21 cellular contexts compared by ENCODE assay signal in the genomic region with DNA sequence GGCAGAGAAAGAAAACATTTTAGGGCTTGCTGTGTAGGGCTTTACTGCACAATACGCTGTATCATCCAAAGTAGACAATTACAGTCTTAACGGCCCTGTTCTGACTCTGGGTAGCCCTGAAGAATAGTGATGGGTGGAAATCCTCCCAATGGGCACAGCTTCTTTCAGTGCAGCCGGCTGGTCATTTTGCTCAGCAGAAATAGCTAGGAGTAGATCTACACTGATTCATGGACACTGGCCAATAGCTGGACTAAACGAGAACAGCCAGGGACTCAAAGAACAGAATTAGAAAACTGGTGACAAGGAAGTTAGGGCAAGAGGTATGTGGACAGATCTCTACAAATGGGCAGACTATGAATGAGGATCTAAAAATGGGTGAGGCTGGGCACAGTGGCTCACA.
"Had no signal": no experiment of that assay in that cellular context is flagged by ENCODE, and none has a peak within 500 bp of the region (broad histone marks: within the 10 kb centered on the region; RNA-seq: fewer than 3 reads in every experiment).

No MANE protein-coding gene starts in this region.

- H3K4me1 Mint-ChIP-seq: activated B cell treated with CpG ODN at 0.5 μM for 24 hours, naive B cell, T-cell had no signal

- ATAC-seq: activated CD8-positive, alpha-beta memory T cell treated with anti-CD3 and anti-CD28 coated beads, Interleukin-2, amount 10 ng/mL, durations not matched to agents 7 days and 5 days; gastroesophageal sphincter; T-cell had no signal

- H3K4me1 ChIP-seq: gastroesophageal sphincter, left ventricle myocardium inferior, parathyroid adenoma, right atrium auricular region, uterus had no signal

- H2AFZ ChIP-seq: hepatocyte, parathyroid adenoma had no signal

- H3K9me3 Mint-ChIP-seq: activated CD4-positive, alpha-beta memory T cell treated with anti-CD3 and anti-CD28 coated beads, Interleukin-2, amount 10 ng/mL, durations not matched to agents 7 days and 5 days; T-helper 2 cell treated with Interferon-gamma antibody and Interleukin-4, amounts not matched to agents 5 μg/mL and 100 μg/mL, for 36 hours; type B pancreatic cell had no signal

- H3K27me3 Mint-ChIP-seq: activated B cell treated with CpG ODN at 0.5 μM for 24 hours; activated CD4-positive, alpha-beta memory T cell treated with anti-CD3 and anti-CD28 coated beads, Interleukin-2, amount 10 ng/mL, durations not matched to agents 7 days and 5 days; activated CD8-positive, alpha-beta memory T cell treated with anti-CD3 and anti-CD28 coated beads, Interleukin-2, amount 10 ng/mL, durations not matched to agents 7 days and 5 days; activated naive CD4-positive, alpha-beta T cell treated with anti-CD3 and anti-CD28 coated beads, Interleukin-2, amount 50 U/mL, for 24 hours; naive B cell; stimulated activated naive CD8-positive, alpha-beta T cell treated with anti-CD3 and anti-CD28 coated beads, Interleukin-15, Interleukin-2, amounts not matched to agents 100 ng/mL and 50 ng/mL, for 24 hours; T-cell; type B pancreatic cell had no signal

- DNase-seq: activated B cell treated with CpG ODN at 0.5 μM for 24 hours; activated CD4-positive, alpha-beta memory T cell treated with anti-CD3 and anti-CD28 coated beads, Interleukin-2, amount 10 ng/mL, durations not matched to agents 7 days and 5 days; activated CD4-positive, alpha-beta T cell treated with anti-CD3 and anti-CD28 coated beads for 4 hours; activated CD8-positive, alpha-beta memory T cell treated with anti-CD3 and anti-CD28 coated beads, Interleukin-2, amount 10 ng/mL, durations not matched to agents 7 days and 5 days; activated gamma-delta T cell treated with Interleukin-2 at 50 U/mL for 16 hours; islet precursor cell; left ventricle myocardium inferior; naive B cell; stimulated activated CD4-positive, alpha-beta T cell treated with anti-CD3 and anti-CD28 coated beads, Interleukin-2, amount 100 ng/mL, for 24 hours; substantia nigra; T-cell; uterus had no signal

- H3K9me3 ChIP-seq: gastroesophageal sphincter, left ventricle myocardium inferior, right atrium auricular region, uterus had no signal

- H3K4me2 ChIP-seq: hepatocyte, smooth muscle cell had no signal

- H3K36me3 ChIP-seq: uterus had no signal

- H3K27ac ChIP-seq: gastroesophageal sphincter, hepatocyte, left ventricle myocardium inferior, parathyroid adenoma, right atrium auricular region, uterus had no signal

- H3K9ac ChIP-seq: parathyroid adenoma had no signal

- H3K4me3 ChIP-seq: gastroesophageal sphincter, hepatocyte, left ventricle myocardium inferior, right atrium auricular region, smooth muscle cell, uterus had no signal

- H3K4me3 Mint-ChIP-seq: activated B cell treated with CpG ODN at 0.5 μM for 24 hours; activated CD4-positive, alpha-beta memory T cell treated with anti-CD3 and anti-CD28 coated beads, Interleukin-2, amount 10 ng/mL, durations not matched to agents 7 days and 5 days; activated CD8-positive, alpha-beta memory T cell treated with anti-CD3 and anti-CD28 coated beads, Interleukin-2, amount 10 ng/mL, durations not matched to agents 7 days and 5 days; activated naive CD4-positive, alpha-beta T cell treated with anti-CD3 and anti-CD28 coated beads, Interleukin-2, amount 50 U/mL, for 24 hours; naive B cell; stimulated activated naive CD8-positive, alpha-beta T cell treated with anti-CD3 and anti-CD28 coated beads, Interleukin-15, Interleukin-2, amounts not matched to agents 100 ng/mL and 50 ng/mL, for 24 hours; T-cell; T-helper 2 cell treated with Interferon-gamma antibody and Interleukin-4, amounts not matched to agents 5 μg/mL and 100 μg/mL, for 36 hours; type B pancreatic cell had no signal

- H3K27ac Mint-ChIP-seq: activated B cell treated with CpG ODN at 0.5 μM for 24 hours; activated CD4-positive, alpha-beta memory T cell treated with anti-CD3 and anti-CD28 coated beads, Interleukin-2, amount 10 ng/mL, durations not matched to agents 7 days and 5 days; activated CD8-positive, alpha-beta memory T cell treated with anti-CD3 and anti-CD28 coated beads, Interleukin-2, amount 10 ng/mL, durations not matched to agents 7 days and 5 days; activated naive CD4-positive, alpha-beta T cell treated with anti-CD3 and anti-CD28 coated beads, Interleukin-2, amount 50 U/mL, for 24 hours; stimulated activated naive CD8-positive, alpha-beta T cell treated with anti-CD3 and anti-CD28 coated beads, Interleukin-15, Interleukin-2, amounts not matched to agents 100 ng/mL and 50 ng/mL, for 24 hours; T-cell; T-helper 2 cell treated with Interferon-gamma antibody and Interleukin-4, amounts not matched to agents 5 μg/mL and 100 μg/mL, for 36 hours; type B pancreatic cell had no signal

- H3K27me3 ChIP-seq: gastroesophageal sphincter, hepatocyte, right atrium auricular region, uterus had no signal
